ENCODE assay signal across 1 cellular context in genomic region chr17:7687072-7687907, GRCh38.
A peak's percentile ranks its signal among the peaks of the same experiment; 100 is the strongest.
TF ChIP-seq lines count a peak whose summit lies in the region.

Gene TP53, minus strand, starts transcription at chr17:7687490. Its CDS starts 10,896 bp downstream, at chr17:7676594.

TF ChIP-seq in K562, 482 proteins besides CTCF, POLR2A, EP300 and RAD21 (continued from another document and continues in another):
- TF ChIP-seq ZBTB12 (CRISPR knock-in tag; IDR thresholded peaks at IDR 0.05) (0 out of 2 replicates have a peak, but pooled peaks have one; percentile 8), CBX3 (IDR thresholded peaks at IDR 0.05; ENCODE audit: borderline replicate concordance in 1 of 2, low read length in 2 of 2) (peak in 1 of 2 experiments; percentile 56; a peak in 1 of 3 replicates), UBTF (IDR thresholded peaks at IDR 0.05; ENCODE audit: borderline replicate concordance in 1 of 2, low read depth in 2 of 2, low read length in 2 of 2) (0 out of 4 replicates have a peak, but pooled peaks of 1 of the 2 experiments have one; percentile 45), MAZ (CRISPR knock-in tag; conservative IDR thresholded peaks at IDR 0.05 in 1 of 2, IDR thresholded peaks at IDR 0.05 in 1 of 2) (peak; percentile 26 to 28; a peak in 2 of 4 replicates), ARID4B (CRISPR knock-in tag; IDR thresholded peaks at IDR 0.05) (peak; percentile 16; the same call in 1 of the 2 replicates), BCLAF1 (IDR thresholded peaks at IDR 0.05; ENCODE audit: borderline replicate concordance in 1 of 2, control insufficient read depth in 1 of 2, low read depth in 2 of 2, low read length in 1 of 2) (0 out of 4 replicates have a peak, but pooled peaks of 1 of the 2 experiments have one; percentile 51), ZBTB7A (IDR thresholded peaks at IDR 0.05; ENCODE audit: borderline replicate concordance, control insufficient read depth, low read depth, low read length) (no peak), ZNF717 (CRISPR knock-in tag; IDR thresholded peaks at IDR 0.05) (peak; percentile 40; the same call in 1 of the 2 replicates), RB1 (IDR thresholded peaks at IDR 0.05; ENCODE audit: low read depth) (peak; percentile 52; the same call in 1 of the 2 replicates), USF2 (CRISPR knock-in tag; IDR thresholded peaks at IDR 0.05) (peak; percentile 25; the same call in 1 of the 2 replicates), TCF7L2 (IDR thresholded peaks at IDR 0.05; ENCODE audit: low read depth, low read length) (peak; percentile 44; the same call in 1 of the 2 replicates), ZBTB40 (IDR thresholded peaks at IDR 0.05) (peak; percentile 22; the same call in 1 of the 2 replicates), ZBTB40 (CRISPR knock-in tag; IDR thresholded peaks at IDR 0.05) (0 out of 2 replicates have a peak, but pooled peaks have one; percentile 34), NONO (IDR thresholded peaks at IDR 0.05; ENCODE audit: low read depth in 2 of 2, low read length in 1 of 2) (peak in 1 of 2 experiments; percentile 34; a peak in 1 of 4 replicates), ATF3 (IDR thresholded peaks at IDR 0.05) (peak; percentile 59), ATF3 (CRISPR knock-in tag; conservative IDR thresholded peaks at IDR 0.05) (no peak), ZNF23 (CRISPR knock-in tag; IDR thresholded peaks at IDR 0.05) (no peak), SMARCA4 (IDR thresholded peaks at IDR 0.05) (no peak), MEIS2 (IDR thresholded peaks at IDR 0.05; ENCODE audit: partially characterized antibody) (no peak), BCOR (IDR thresholded peaks at IDR 0.05) (no peak), SREBF1 (IDR thresholded peaks at IDR 0.05; ENCODE audit: borderline replicate concordance, low read depth, low read length) (0 out of 2 replicates have a peak, but pooled peaks have one; percentile 11), CHD1 (IDR thresholded peaks at IDR 0.05; ENCODE audit: low read length) (peak; percentile 96), POLR2AphosphoS5 (IDR thresholded peaks at IDR 0.05; ENCODE audit: control insufficient read depth, insufficient read depth, low read depth, low read length) (peak; percentile 91), HMGXB4 (CRISPR knock-in tag; IDR thresholded peaks at IDR 0.05) (0 out of 2 replicates have a peak, but pooled peaks have one; percentile 1), TBP (optimal IDR thresholded peaks at IDR 0.05; ENCODE audit: low read depth, low read length) (peak; percentile 96)
